ENCODE assay signal across 9 cellular contexts in the genomic region with DNA sequence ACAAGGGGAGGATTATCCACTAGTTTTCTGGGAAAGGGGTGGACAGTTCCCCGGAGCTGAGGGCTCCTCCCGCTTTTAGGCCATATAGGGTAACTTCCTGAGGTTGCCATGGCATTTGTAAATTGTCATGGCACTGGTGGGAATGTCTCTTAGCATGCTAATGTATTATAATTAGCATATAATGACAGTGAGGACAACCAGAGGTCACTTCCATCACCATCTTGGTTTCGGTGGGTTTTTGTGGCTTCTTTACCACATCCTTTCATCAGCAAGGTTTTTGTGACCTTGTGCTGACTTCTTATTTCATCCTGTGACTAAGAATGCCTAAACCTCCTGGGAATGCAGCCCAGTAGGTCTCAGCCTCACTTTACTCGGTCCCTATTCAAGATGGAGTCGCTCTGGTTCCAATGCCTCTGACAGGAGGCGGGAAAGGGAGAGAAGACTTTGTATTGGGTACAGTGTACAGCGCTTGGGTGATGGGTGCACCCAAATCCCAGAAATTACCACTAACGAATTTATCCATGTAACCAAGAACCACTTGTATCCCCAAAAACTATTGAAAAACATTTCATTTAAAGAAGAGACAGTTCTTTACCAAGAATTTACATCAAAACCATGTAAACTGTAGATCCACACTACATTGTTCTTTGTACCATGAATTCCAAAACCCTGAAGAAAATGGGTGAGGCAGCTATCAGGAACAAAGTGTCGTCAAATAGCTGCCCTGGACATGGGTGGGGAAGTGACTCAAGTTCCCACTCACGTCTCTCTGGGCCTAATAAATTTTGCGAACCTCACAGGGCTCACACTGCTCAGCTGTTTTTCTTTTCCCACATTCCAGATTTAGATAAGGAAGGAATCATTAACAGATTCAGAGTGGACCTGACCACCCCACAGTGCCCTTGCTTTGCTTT. TPM values are rescaled to one million over a fixed set of nuclear protein-coding genes. Genes with fewer than 3 reads are reported as not detected.
DNase-seq lines count a peak whose midpoint lies in the region; ATAC-seq, FAIRE-seq and TF ChIP-seq lines count a peak whose summit lies in the region.
"Had no signal": no experiment of that assay in that cellular context is flagged by ENCODE, and none has a peak within 500 bp of the region (broad histone marks: within the 10 kb centered on the region; RNA-seq: fewer than 3 reads in every experiment).

No MANE protein-coding gene starts in this region.

- no peaks in the 10 kb centered on the region for H3K36me3 ChIP-seq in kidney (ENCODE audit: control insufficient read depth in 1 of 2, insufficient read depth in 2 of 2, low read length in 2 of 2)

- H3K27me3 ChIP-seq in CD4-positive, alpha-beta T cell (ENCODE audit: control insufficient read depth, insufficient read depth, low read length): peaks cover 6% of the 10 kb centered on the region

- CTCF ChIA-PET in CD4-positive, alpha-beta T cell (lab: Charles Lee): no interaction called here

- H3K4me3 ChIP-seq in kidney (ENCODE audit: low read length in 2 of 2): no peak overlapping the region

- ATAC-seq in HG02588 (IDR thresholded peaks at IDR 0.05; ENCODE audit: unreplicated experiment) (peak; percentile 46), GM18517 (IDR thresholded peaks at IDR 0.05; ENCODE audit: unreplicated experiment) (no peak)
- ATAC-seq in CD4-positive, alpha-beta T cell (ENCODE audit: poor library complexity): no peak

- H3K4me1 Mint-ChIP-seq in CD4-positive, alpha-beta T cell (ENCODE audit: low read depth): peaks cover 35% of the 10 kb centered on the region

- H3K4me1 ChIP-seq in kidney (ENCODE audit: control insufficient read depth in 1 of 2, insufficient read depth in 1 of 2, low read depth in 1 of 2, low read length in 2 of 2): peaks cover 12 to 13% of the 10 kb centered on the region in 2 donors

- H3K27ac Mint-ChIP-seq in CD4-positive, alpha-beta T cell: no peak overlapping the region

- no peak overlapping the region for H3K9ac ChIP-seq in kidney (ENCODE audit: low read length in 2 of 2)

- no peaks in the 10 kb centered on the region for H3K36me3 Mint-ChIP-seq in CD4-positive, alpha-beta T cell (ENCODE audit: low read depth)

- H3K4me3 Mint-ChIP-seq in CD4-positive, alpha-beta T cell: no peak overlapping the region

- H3K27me3 Mint-ChIP-seq in CD4-positive, alpha-beta T cell: peaks cover 39% of the 10 kb centered on the region

- no peak for TF ChIP-seq CTCF in kidney (IDR thresholded peaks at IDR 0.05; ENCODE audit: borderline replicate concordance, extremely low read depth, insufficient read depth)
- TF ChIP-seq CTCF in CD4-positive, alpha-beta T cell (IDR thresholded peaks at IDR 0.05): no peak
- no peak for TF ChIP-seq CTCF in GM10266 (IDR thresholded peaks at IDR 0.05; ENCODE audit: control insufficient read depth, insufficient read depth, low read depth, missing control alignments)

- H3K9me3 ChIP-seq in kidney (ENCODE audit: control insufficient read depth in 1 of 2, low read length in 2 of 2): no peaks in the 10 kb centered on the region
- no peaks in the 10 kb centered on the region for H3K9me3 ChIP-seq in CD4-positive, alpha-beta T cell (ENCODE audit: control insufficient read depth, low read length)

- peak overlapping the region; percentile 36 to 62 for H3K27ac ChIP-seq in kidney (ENCODE audit: low read depth in 2 of 2, low read length in 2 of 2)
- no peak overlapping the region for H3K27ac ChIP-seq in CD4-positive, alpha-beta T cell (ENCODE audit: low read depth, low read length)

- POLR2A ChIA-PET in CD4-positive, alpha-beta T cell (lab: Charles Lee): no interaction called here

- FAIRE-seq in kidney (lab: Jason Lieb, UNC): no peak

- no peaks in the 10 kb centered on the region for H3K9me3 Mint-ChIP-seq in CD4-positive, alpha-beta T cell

- intact Hi-C loops in kidney (cut with DNase I): no loop called here
- intact Hi-C loops in CD4-positive, alpha-beta T cell (cut with DNase I, micrococcal nuclease): no loop called here

- DNase-seq in GF-D8 (lab: John Stamatoyannopoulos, UW): peak; percentile 65
- DNase-seq in SKM-1 treated with dmso at 0.1 percent for 144 hours (lab: John Stamatoyannopoulos, UW; ENCODE audit: unreplicated experiment): peak; percentile 86
- DNase-seq in kidney: no peak
- DNase-seq in NCI-H82 (lab: John Stamatoyannopoulos, UW): no peak
- DNase-seq in CD4-positive, alpha-beta T cell: no peak
- no peak for DNase-seq in GM10266 (ENCODE audit: extremely low spot score)
- DNase-seq: NCI-H146 had no signal

RNA-seq across cellular contexts. Expression of gene SLC2A5, which starts 8.9 kb away (rescaled TPM):
- 6.4 TPM for total RNA-seq in kidney
- polyA plus RNA-seq in kidney (ENCODE audit: insufficient read depth, low read depth, low replicate concordance): 9.0 TPM
- not detected for total RNA-seq in CD4-positive, alpha-beta T cell

RNA-seq across cellular contexts. Expression of gene GPR157, which starts 50.6 kb away (rescaled TPM):
- total RNA-seq in kidney: 9.1 TPM
- polyA plus RNA-seq in kidney (ENCODE audit: insufficient read depth, low read depth, low replicate concordance): 3.2 TPM
- total RNA-seq in CD4-positive, alpha-beta T cell: 1 to 10 TPM; 2.1 to 5.1 TPM

RNA-seq across cellular contexts. Expression of gene SLC2A7, which starts 52.1 kb away (rescaled TPM):
- total RNA-seq in kidney: not detected
- polyA plus RNA-seq in kidney (ENCODE audit: insufficient read depth, low read depth, low replicate concordance): not detected
- total RNA-seq in CD4-positive, alpha-beta T cell: not detected

Comparison
In these comparisons a context has a peak if more than half of its experiments do, and no peak if none do; other contexts are left out.
1. DNase-seq: peak in GF-D8 (single experiment) and SKM-1 treated with dmso at 0.1 percent for 144 hours (single experiment); none in kidney (single experiment), NCI-H82 (single experiment), CD4-positive, alpha-beta T cell (0 of 10) and GM10266 (single experiment).